ENCODE assay signal across 1 cellular context in genomic region chr1:157652859-157653493, GRCh38.
TF ChIP-seq lines count a peak whose summit lies in the region.

No MANE protein-coding gene starts in this region.

TF ChIP-seq in GM12878, 131 proteins besides CTCF, POLR2A, EP300 and RAD21 (continued from another document):
- TF ChIP-seq ZBTB4 (CRISPR knock-in tag; IDR thresholded peaks at IDR 0.05) = no peak
- no peak for TF ChIP-seq MAX (IDR thresholded peaks at IDR 0.05; ENCODE audit: low read depth, low read length)
- TF ChIP-seq YBX1 (IDR thresholded peaks at IDR 0.05) = no peak
- TF ChIP-seq RUNX3 (IDR thresholded peaks at IDR 0.05; ENCODE audit: low read length) = peak; percentile 93
- TF ChIP-seq ZNF207 (IDR thresholded peaks at IDR 0.05; ENCODE audit: borderline replicate concordance) = no peak
- TF ChIP-seq PKNOX1 (IDR thresholded peaks at IDR 0.05) = no peak
- peak; percentile 68 to 73 for TF ChIP-seq IKZF2 (IDR thresholded peaks at IDR 0.05)
- no peak for TF ChIP-seq ZBED1 (IDR thresholded peaks at IDR 0.05; ENCODE audit: borderline replicate concordance)
- no peak for TF ChIP-seq TCF3 (IDR thresholded peaks at IDR 0.05; ENCODE audit: borderline replicate concordance, insufficient read depth, low read depth, low read length)
- TF ChIP-seq NR2F1 (conservative IDR thresholded peaks at IDR 0.05) = peak; percentile 93
- TF ChIP-seq CREB1 (IDR thresholded peaks at IDR 0.05; ENCODE audit: low read depth) = no peak
- no peak for TF ChIP-seq USF2 (IDR thresholded peaks at IDR 0.05; ENCODE audit: borderline replicate concordance, low read depth, low read length)
- TF ChIP-seq SREBF1 (IDR thresholded peaks at IDR 0.05; ENCODE audit: low read length) = no peak
- no peak for TF ChIP-seq KAT2A (conservative IDR thresholded peaks at IDR 0.05; ENCODE audit: control insufficient read depth, low read depth, low read length)
- TF ChIP-seq HDGF (IDR thresholded peaks at IDR 0.05) = no peak
- no peak for TF ChIP-seq TBL1XR1 (IDR thresholded peaks at IDR 0.05; ENCODE audit: low read depth, low read length)
- TF ChIP-seq MTA3 (IDR thresholded peaks at IDR 0.05; ENCODE audit: borderline replicate concordance, low read length) = peak; percentile 61; the same call in 1 of the 2 replicates
- no peak for TF ChIP-seq SMAD1 (IDR thresholded peaks at IDR 0.05; ENCODE audit: low read depth, partially characterized antibody)
- TF ChIP-seq USF1 (IDR thresholded peaks at IDR 0.05; ENCODE audit: borderline replicate concordance, extremely low read length, insufficient read depth, low read depth, low read length) = no peak
- TF ChIP-seq ZNF217 (IDR thresholded peaks at IDR 0.05) = peak; percentile 97
- TF ChIP-seq PBX3 (IDR thresholded peaks at IDR 0.05; ENCODE audit: insufficient replicate concordance, low read depth, low read length) = no peak
- TF ChIP-seq NBN (IDR thresholded peaks at IDR 0.05) = no peak
- no peak for TF ChIP-seq EED (IDR thresholded peaks at IDR 0.05; ENCODE audit: low read depth)
- TF ChIP-seq SP1 (IDR thresholded peaks at IDR 0.05; ENCODE audit: low read depth, low read length) = no peak
- peak; percentile 40; the same call in 1 of the 2 replicates for TF ChIP-seq ATF2 (IDR thresholded peaks at IDR 0.05; ENCODE audit: low read length)
- no peak for TF ChIP-seq PAX8 (IDR thresholded peaks at IDR 0.05)
- no peak for TF ChIP-seq E2F8 (IDR thresholded peaks at IDR 0.05; ENCODE audit: low read depth, partially characterized antibody)
- TF ChIP-seq SPI1 (IDR thresholded peaks at IDR 0.05; ENCODE audit: borderline replicate concordance, insufficient read depth, low read depth, low read length) = peak; percentile 86
- TF ChIP-seq CREM (IDR thresholded peaks at IDR 0.05; ENCODE audit: low read depth) = 0 out of 2 replicates have a peak, but pooled peaks have one; percentile 29
- TF ChIP-seq PAX5 (IDR thresholded peaks at IDR 0.05; ENCODE audit: borderline replicate concordance, low read depth, low read length) = peak; percentile 49; the same call in 1 of the 2 replicates
- TF ChIP-seq EGR1 (IDR thresholded peaks at IDR 0.05; ENCODE audit: borderline replicate concordance in 1 of 2, low read depth in 2 of 2, low read length in 2 of 2) = no peak
- TF ChIP-seq MTA2 (IDR thresholded peaks at IDR 0.05; ENCODE audit: low read depth) = peak; percentile 63
- no peak for TF ChIP-seq ELK1 (IDR thresholded peaks at IDR 0.05; ENCODE audit: low read depth, low read length)
- no peak for TF ChIP-seq GATAD2B (conservative IDR thresholded peaks at IDR 0.05; ENCODE audit: low read depth)
- TF ChIP-seq BCLAF1 (IDR thresholded peaks at IDR 0.05) = no peak
- TF ChIP-seq POU2F2 (IDR thresholded peaks at IDR 0.05; ENCODE audit: borderline replicate concordance, low read depth, low read length) = peak; percentile 80; the same call in 1 of the 3 replicates
- TF ChIP-seq SMARCA5 (IDR thresholded peaks at IDR 0.05) = no peak
- TF ChIP-seq RFX5 (IDR thresholded peaks at IDR 0.05; ENCODE audit: low read depth, low read length) = no peak
- TF ChIP-seq DPF2 (IDR thresholded peaks at IDR 0.05) = peak; percentile 82
- TF ChIP-seq YY1 (IDR thresholded peaks at IDR 0.05; ENCODE audit: low read depth, low read length) = no peak
- TF ChIP-seq BCL11A (IDR thresholded peaks at IDR 0.05; ENCODE audit: low read depth, low read length) = no peak
- TF ChIP-seq JUNB (IDR thresholded peaks at IDR 0.05) = peak; percentile 66
